Comparison of ENCODE assay signal across 8 cellular contexts in genomic region chr19:3505598-3506383, GRCh38. TPM values are rescaled to one million over a fixed set of nuclear protein-coding genes. Genes with fewer than 3 reads are reported as not detected.
A peak's percentile ranks its signal among the peaks of the same experiment; 100 is the strongest.
DNase-seq lines count a peak whose midpoint lies in the region; ATAC-seq and TF ChIP-seq lines count a peak whose summit lies in the region.

Gene FZR1, plus strand, starts transcription at chr19:3506311. Its CDS starts 16,679 bp downstream, at chr19:3522990.

- H3K4me1 ChIP-seq in gastroesophageal sphincter, result peaks cover 0 to 51% (median 14%) of the 10 kb centered on the region in 3 donors

- H3K4me3 Mint-ChIP-seq in activated naive CD4-positive, alpha-beta T cell treated with anti-CD3 and anti-CD28 coated beads for 36 hours, result peak within 1 kb of the TSS; percentile 90

- peak within 1 kb of the TSS; percentile 65 to 94 for H3K4me3 ChIP-seq in gastroesophageal sphincter

- H3K36me3 Mint-ChIP-seq in activated naive CD4-positive, alpha-beta T cell treated with anti-CD3 and anti-CD28 coated beads for 36 hours (ENCODE audit: low read depth), result peaks cover 10% of the 10 kb centered on the region

- ATAC-seq in gastroesophageal sphincter, result peak; percentile 98

- POLR2A ChIA-PET in HEK293T (lab: Yijun Ruan, JAX), result no interaction called here

- TF ChIP-seq CTCF in gastroesophageal sphincter (IDR thresholded peaks at IDR 0.05), result no peak

- in situ Hi-C loops in SK-MEL-5 (cut with HindIII; ENCODE audit: low pct_unique_long_range_greater_than_20kb, low sequenced_read_pairs), result no loop called here

- TF ChIP-seq EP300 in gastroesophageal sphincter (IDR thresholded peaks at IDR 0.05), result no peak

- H3K36me3 ChIP-seq in gastroesophageal sphincter, result peaks cover 0 to 22% of the 10 kb centered on the region in 2 donors

- CTCF ChIA-PET in HEK293T (lab: Yijun Ruan, JAX), result no interaction called here
- CTCF ChIA-PET in activated naive CD4-positive, alpha-beta T cell treated with anti-CD3 and anti-CD28 coated beads for 36 hours (lab: Charles Lee), result interaction anchor here (1.1 kb wide), 1 partner anchor 20 kb away, joined by 3 read pairs; no protein-coding TSS in a partner anchor

- intact Hi-C loops in activated naive CD4-positive, alpha-beta T cell treated with anti-CD3 and anti-CD28 coated beads for 36 hours (cut with micrococcal nuclease), result loop anchor here (1.0 to 5.0 kb wide), 6 partner anchors 51 to 967 kb away; partner anchors contain the start of genes HDGFL2, HMG20B, MFSD12 and ZBTB7A

- H3K27me3 Mint-ChIP-seq in activated naive CD4-positive, alpha-beta T cell treated with anti-CD3 and anti-CD28 coated beads for 36 hours (ENCODE audit: low read depth), result no peaks in the 10 kb centered on the region

- H3K9me3 Mint-ChIP-seq in activated naive CD4-positive, alpha-beta T cell treated with anti-CD3 and anti-CD28 coated beads for 36 hours, result no peaks in the 10 kb centered on the region

- H3K4me1 Mint-ChIP-seq in activated naive CD4-positive, alpha-beta T cell treated with anti-CD3 and anti-CD28 coated beads for 36 hours (ENCODE audit: low read depth), result peaks cover 39% of the 10 kb centered on the region

- H3K27me3 ChIP-seq in gastroesophageal sphincter, result no peaks in the 10 kb centered on the region

- peak; percentile 66 to 77 for TF ChIP-seq POLR2A in gastroesophageal sphincter (IDR thresholded peaks at IDR 0.05)

- WGBS in gastroesophageal sphincter (ENCODE audit: low coverage in 1 of 2), 2 donors, result 2% methylated on average over 10 of the region's 79 CpGs; no CpG with 5 or more reads in 1 of the 2 donors

- no peaks in the 10 kb centered on the region for H3K9me3 ChIP-seq in gastroesophageal sphincter

- DNase-seq in GF-D8 (lab: John Stamatoyannopoulos, UW), result peak; percentile 91
- peak; percentile 99 for DNase-seq in HEK293T (ENCODE audit: extremely low spot score)
- DNase-seq in MV-4-11 (lab: John Stamatoyannopoulos, UW), result peak; percentile 99
- peak; percentile 96 for DNase-seq in SK-MEL-5 (ENCODE audit: low read depth, low spot score)
- peak; percentile 99 for DNase-seq in activated naive CD4-positive, alpha-beta T cell treated with anti-CD3 and anti-CD28 coated beads for 36 hours
- DNase-seq in non-pigmented ciliary epithelial cell (ENCODE audit: low read depth), result peak; percentile 89
- peak; percentile 98 for DNase-seq in superior temporal gyrus (ENCODE audit: extremely low spot score)

- peak within 1 kb of the TSS; percentile 92 for H3K27ac Mint-ChIP-seq in activated naive CD4-positive, alpha-beta T cell treated with anti-CD3 and anti-CD28 coated beads for 36 hours

- H3K27ac ChIP-seq in gastroesophageal sphincter, result peak within 1 kb of the TSS; percentile 73 to 94 (median 84)

TF ChIP-seq in HEK293T, 16 proteins besides CTCF, POLR2A, EP300 and RAD21:
- TF ChIP-seq SP1 (IDR thresholded peaks at IDR 0.05), result no peak
- no peak for TF ChIP-seq LEF1 (IDR thresholded peaks at IDR 0.05; ENCODE audit: borderline replicate concordance)
- TF ChIP-seq FOXM1 (IDR thresholded peaks at IDR 0.05; ENCODE audit: borderline replicate concordance), result peak; percentile 100
- TF ChIP-seq TARDBP (IDR thresholded peaks at IDR 0.05), result peak; percentile 94
- peak; percentile 86 for TF ChIP-seq ELF4 (IDR thresholded peaks at IDR 0.05)
- TF ChIP-seq L3MBTL2 (conservative IDR thresholded peaks at IDR 0.05), result peak; percentile 56; the same call in 1 of the 2 replicates
- TF ChIP-seq FOXA1 (IDR thresholded peaks at IDR 0.05), result no peak
- no peak for TF ChIP-seq BHLHE40 (IDR thresholded peaks at IDR 0.05; ENCODE audit: borderline replicate concordance)

RNA-seq across cellular contexts. Expression of gene FZR1, which starts in this region (rescaled TPM):
- 22.6 and 26.9 TPM in 2 replicates for total RNA-seq in SK-MEL-5 (2014; rRNA removed; shearing (Covaris generic))
- polyA plus RNA-seq in SK-MEL-5 (2015; cell fraction: cytosol; rRNA removed), result 30.2 and 34.6 TPM in 2 replicates
- 54.4 and 59.7 TPM in 2 replicates for polyA plus RNA-seq in SK-MEL-5 (2015; cell fraction: nucleus; rRNA removed)
- 10 to 100 TPM; 40.3 to 46.3 TPM for total RNA-seq in activated naive CD4-positive, alpha-beta T cell treated with anti-CD3 and anti-CD28 coated beads for 36 hours
- 10 to 100 TPM; 17.6 to 32.9 (median 23.0) TPM for total RNA-seq in gastroesophageal sphincter

Comparison
In these comparisons a context has a peak if more than half of its experiments do, and no peak if none do; other contexts are left out.
1. Peak in every context shown above with its lines: DNase-seq, ATAC-seq, H3K4me3 ChIP-seq and H3K27ac ChIP-seq.